ENCODE assay signal across 1 cellular context in the genomic region with DNA sequence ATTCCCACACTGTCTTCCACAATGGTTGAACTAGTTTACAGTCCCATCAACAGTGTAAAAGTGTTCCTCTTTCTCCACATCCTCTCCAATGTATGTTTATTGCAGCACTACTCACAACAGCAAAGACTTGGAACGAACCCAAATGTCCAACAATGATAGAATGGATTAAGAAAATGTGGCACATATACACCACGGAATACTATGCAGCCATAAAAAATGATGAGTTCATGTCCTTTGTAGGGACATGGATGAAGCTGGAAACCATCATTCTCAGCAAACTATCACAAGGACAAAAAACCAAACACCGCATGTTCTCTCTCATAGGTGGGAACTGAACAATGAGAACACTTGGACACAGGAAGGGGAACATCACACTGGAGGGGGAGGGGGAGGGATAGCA. TPM values are rescaled to one million over a fixed set of nuclear protein-coding genes. Genes with fewer than 3 reads are reported as not detected.
"Had no signal": no experiment of that assay in that cellular context is flagged by ENCODE, and none has a peak within 500 bp of the region (broad histone marks: within the 10 kb centered on the region; RNA-seq: fewer than 3 reads in every experiment).

No MANE protein-coding gene starts in this region.

RNA-seq across cellular contexts. Expression of gene SARDH, which starts 28.1 kb away (rescaled TPM):
- total RNA-seq: foreskin keratinocyte had no signal
